In genomic region chr20:64119681-64120341, GRCh38 we compare ENCODE assay signal across 9 cellular contexts. TPM values are rescaled to one million over a fixed set of nuclear protein-coding genes. Genes with fewer than 3 reads are reported as not detected.
DNase-seq lines count a peak whose midpoint lies in the region; ATAC-seq and TF ChIP-seq lines count a peak whose summit lies in the region.
"Had no signal": no experiment of that assay in that cellular context is flagged by ENCODE, and none has a peak within 500 bp of the region (broad histone marks: within the 10 kb centered on the region; RNA-seq: fewer than 3 reads in every experiment).

No MANE protein-coding gene starts in this region.

- H3K9me3 ChIP-seq in neural progenitor cell (ENCODE audit: low read depth) = no peaks in the 10 kb centered on the region

- peaks cover 9% of the 10 kb centered on the region for H3K4me1 Mint-ChIP-seq in T-helper 1 cell treated with Interleukin-12 subunit alpha and Interleukin-12 subunit beta and Interleukin-4 antibody, amounts not matched to agents 30 μg/mL and 1 μg/mL, for 36 hours (ENCODE audit: low read depth)
- peaks cover 9% of the 10 kb centered on the region for H3K4me1 Mint-ChIP-seq in activated CD8-positive, alpha-beta T cell treated with anti-CD3 and anti-CD28 coated beads for 36 hours (ENCODE audit: low read depth)
- H3K4me1 Mint-ChIP-seq in stimulated activated memory B cell treated with anti-CD40 and anti-IgM and Interleukin-4, amounts not matched to agents 10 μg/mL and 1 μg/mL and 100 μg/mL, for 72 hours = peaks cover 14% of the 10 kb centered on the region
- peaks cover 5% of the 10 kb centered on the region for H3K4me1 Mint-ChIP-seq in neural progenitor cell

- peaks cover 14% of the 10 kb centered on the region for H3K27me3 Mint-ChIP-seq in T-helper 1 cell treated with Interleukin-12 subunit alpha and Interleukin-12 subunit beta and Interleukin-4 antibody, amounts not matched to agents 30 μg/mL and 1 μg/mL, for 36 hours (ENCODE audit: low read depth)
- H3K27me3 Mint-ChIP-seq in activated CD8-positive, alpha-beta T cell treated with anti-CD3 and anti-CD28 coated beads for 36 hours = peaks cover 7% of the 10 kb centered on the region
- peaks cover 9% of the 10 kb centered on the region for H3K27me3 Mint-ChIP-seq in stimulated activated memory B cell treated with anti-CD40 and anti-IgM and Interleukin-4, amounts not matched to agents 10 μg/mL and 1 μg/mL and 100 μg/mL, for 72 hours
- peaks cover 23% of the 10 kb centered on the region for H3K27me3 Mint-ChIP-seq in neural progenitor cell (ENCODE audit: insufficient read depth, low read depth)

- no peaks in the 10 kb centered on the region for H3K9me3 Mint-ChIP-seq in T-helper 1 cell treated with Interleukin-12 subunit alpha and Interleukin-12 subunit beta and Interleukin-4 antibody, amounts not matched to agents 30 μg/mL and 1 μg/mL, for 36 hours
- H3K9me3 Mint-ChIP-seq in activated CD8-positive, alpha-beta T cell treated with anti-CD3 and anti-CD28 coated beads for 36 hours = no peaks in the 10 kb centered on the region
- no peaks in the 10 kb centered on the region for H3K9me3 Mint-ChIP-seq in stimulated activated memory B cell treated with anti-CD40 and anti-IgM and Interleukin-4, amounts not matched to agents 10 μg/mL and 1 μg/mL and 100 μg/mL, for 72 hours
- H3K9me3 Mint-ChIP-seq in neural progenitor cell = peaks cover 6% of the 10 kb centered on the region

- no peak overlapping the region for H3K27ac ChIP-seq in neural progenitor cell

- no peaks in the 10 kb centered on the region for H3K4me1 ChIP-seq in neural progenitor cell

- no peaks in the 10 kb centered on the region for H4K20me1 ChIP-seq in neural progenitor cell (ENCODE audit: low read depth)

- H3K4me2 ChIP-seq in neural progenitor cell = no peak overlapping the region

- no peak for TF ChIP-seq CTCF in activated CD8-positive, alpha-beta T cell treated with anti-CD3 and anti-CD28 coated beads for 36 hours (IDR thresholded peaks at IDR 0.05)
- no peak for TF ChIP-seq CTCF in neural progenitor cell (IDR thresholded peaks at IDR 0.05)

- H3F3A ChIP-seq in neural progenitor cell (ENCODE audit: low read depth) = no peaks in the 10 kb centered on the region

- ATAC-seq in activated CD8-positive, alpha-beta T cell treated with anti-CD3 and anti-CD28 coated beads for 36 hours = peak; percentile 17
- ATAC-seq in left ventricle myocardium superior = no peak
- ATAC-seq in stimulated activated memory B cell treated with anti-CD40 and anti-IgM and Interleukin-4, amounts not matched to agents 10 μg/mL and 1 μg/mL and 100 μg/mL, for 72 hours = peak; percentile 13
- ATAC-seq in GM21619 (IDR thresholded peaks at IDR 0.05; ENCODE audit: unreplicated experiment) = no peak

- no peak overlapping the region for H3K4me3 ChIP-seq in neural progenitor cell

- POLR2A ChIA-PET in activated CD8-positive, alpha-beta T cell treated with anti-CD3 and anti-CD28 coated beads for 36 hours (lab: Charles Lee) = interaction anchor here (0.8 to 1.6 kb wide), 4 partner anchors 17 to 136 kb away, joined by 3 to 4 read pairs (median 3); partner anchors contain the start of gene LKAAEAR1

- H2AFZ ChIP-seq in neural progenitor cell (replicated peaks) = no peak overlapping the region

- no peak overlapping the region for H3K27ac Mint-ChIP-seq in T-helper 1 cell treated with Interleukin-12 subunit alpha and Interleukin-12 subunit beta and Interleukin-4 antibody, amounts not matched to agents 30 μg/mL and 1 μg/mL, for 36 hours
- H3K27ac Mint-ChIP-seq in activated CD8-positive, alpha-beta T cell treated with anti-CD3 and anti-CD28 coated beads for 36 hours = peak overlapping the region; percentile 80
- peak overlapping the region; percentile 87 for H3K27ac Mint-ChIP-seq in stimulated activated memory B cell treated with anti-CD40 and anti-IgM and Interleukin-4, amounts not matched to agents 10 μg/mL and 1 μg/mL and 100 μg/mL, for 72 hours
- no peak overlapping the region for H3K27ac Mint-ChIP-seq in neural progenitor cell

- DNase-seq in T-helper 1 cell = no peak
- peak; percentile 15 for DNase-seq in activated CD8-positive, alpha-beta T cell treated with anti-CD3 and anti-CD28 coated beads for 36 hours
- DNase-seq in left ventricle myocardium superior = peak; percentile 24
- DNase-seq in neural progenitor cell (ENCODE audit: low spot score) = no peak
- DNase-seq in NCI-H2081 (lab: John Stamatoyannopoulos, UW) = no peak

- peaks cover 32% of the 10 kb centered on the region for H3K27me3 ChIP-seq in neural progenitor cell

- H3K9ac ChIP-seq in neural progenitor cell = no peak overlapping the region

- no peaks in the 10 kb centered on the region for H3K79me2 ChIP-seq in neural progenitor cell (ENCODE audit: low read depth)

- intact Hi-C loops in activated CD8-positive, alpha-beta T cell treated with anti-CD3 and anti-CD28 coated beads for 36 hours (cut with micrococcal nuclease) = loop anchor here (5.0 kb wide), 1 partner anchor 38 kb away; the partner anchor contains the start of genes LKAAEAR1 and OPRL1
- intact Hi-C loops in left ventricle myocardium superior (cut with micrococcal nuclease) = no loop called here

- H3K36me3 Mint-ChIP-seq in T-helper 1 cell treated with Interleukin-12 subunit alpha and Interleukin-12 subunit beta and Interleukin-4 antibody, amounts not matched to agents 30 μg/mL and 1 μg/mL, for 36 hours (ENCODE audit: low read depth) = no peaks in the 10 kb centered on the region
- no peaks in the 10 kb centered on the region for H3K36me3 Mint-ChIP-seq in activated CD8-positive, alpha-beta T cell treated with anti-CD3 and anti-CD28 coated beads for 36 hours (ENCODE audit: low read depth)
- H3K36me3 Mint-ChIP-seq in stimulated activated memory B cell treated with anti-CD40 and anti-IgM and Interleukin-4, amounts not matched to agents 10 μg/mL and 1 μg/mL and 100 μg/mL, for 72 hours = no peaks in the 10 kb centered on the region
- no peaks in the 10 kb centered on the region for H3K36me3 Mint-ChIP-seq in neural progenitor cell

- CTCF ChIA-PET in activated CD8-positive, alpha-beta T cell treated with anti-CD3 and anti-CD28 coated beads for 36 hours (lab: Charles Lee) = interaction anchor here (0.6 to 4.2 kb wide), 24 partner anchors 9 to 623 kb away, joined by 3 to 61 read pairs (median 4); partner anchors contain the start of genes C20orf204, LKAAEAR1, NPBWR2 and OPRL1

- H3K36me3 ChIP-seq in neural progenitor cell = no peaks in the 10 kb centered on the region

- H3K4me3 Mint-ChIP-seq in T-helper 1 cell treated with Interleukin-12 subunit alpha and Interleukin-12 subunit beta and Interleukin-4 antibody, amounts not matched to agents 30 μg/mL and 1 μg/mL, for 36 hours = peak overlapping the region; percentile 8
- H3K4me3 Mint-ChIP-seq in activated CD8-positive, alpha-beta T cell treated with anti-CD3 and anti-CD28 coated beads for 36 hours = peak overlapping the region; percentile 51
- H3K4me3 Mint-ChIP-seq in stimulated activated memory B cell treated with anti-CD40 and anti-IgM and Interleukin-4, amounts not matched to agents 10 μg/mL and 1 μg/mL and 100 μg/mL, for 72 hours = peak overlapping the region; percentile 75
- no peak overlapping the region for H3K4me3 Mint-ChIP-seq in neural progenitor cell

RNA-seq across cellular contexts. Expression of gene NPBWR2, which starts 12.4 kb away (rescaled TPM):
- total RNA-seq in activated CD8-positive, alpha-beta T cell treated with anti-CD3 and anti-CD28 coated beads for 36 hours = not detected
- total RNA-seq in left ventricle myocardium superior = not detected
- total RNA-seq in neural progenitor cell (ENCODE audit: low replicate concordance) = not detected in 2 replicates
- total RNA-seq: A673 had no signal

RNA-seq across cellular contexts. Expression of gene LKAAEAR1, which starts 35.6 kb away (rescaled TPM):
- total RNA-seq in activated CD8-positive, alpha-beta T cell treated with anti-CD3 and anti-CD28 coated beads for 36 hours = under 1 TPM; 0.43 TPM
- not detected for total RNA-seq in left ventricle myocardium superior
- 0.99 TPM in 1 of 2 replicates, not detected in the other for total RNA-seq in neural progenitor cell (ENCODE audit: low replicate concordance)

RNA-seq across cellular contexts. Expression of gene OPRL1, which starts 39.9 kb away (rescaled TPM):
- under 1 TPM; 0.61 to 0.63 TPM for total RNA-seq in activated CD8-positive, alpha-beta T cell treated with anti-CD3 and anti-CD28 coated beads for 36 hours
- total RNA-seq in left ventricle myocardium superior = 0.27 TPM
- total RNA-seq in neural progenitor cell (ENCODE audit: low replicate concordance) = 1.3 and 3.3 TPM in 2 replicates

RNA-seq across cellular contexts. Expression of gene RGS19, which starts 40.5 kb away (rescaled TPM):
- 10 to 100 TPM; 42.5 to 44.1 TPM for total RNA-seq in activated CD8-positive, alpha-beta T cell treated with anti-CD3 and anti-CD28 coated beads for 36 hours
- total RNA-seq in left ventricle myocardium superior = 5.4 TPM
- 2.0 and 11.0 TPM in 2 replicates for total RNA-seq in neural progenitor cell (ENCODE audit: low replicate concordance)

RNA-seq across cellular contexts. Expression of gene MYT1, which starts 44.4 kb away (rescaled TPM):
- total RNA-seq in activated CD8-positive, alpha-beta T cell treated with anti-CD3 and anti-CD28 coated beads for 36 hours = not detected
- total RNA-seq in left ventricle myocardium superior (0.20 TPM), neural progenitor cell (ENCODE audit: low replicate concordance) (1.2 and 1.5 TPM in 2 replicates)
- total RNA-seq: A673 had no signal

Comparison
In these comparisons a context has a peak if more than half of its experiments do, and no peak if none do; other contexts are left out.
1. H3K27ac Mint-ChIP-seq: peak in activated CD8-positive, alpha-beta T cell treated with anti-CD3 and anti-CD28 coated beads for 36 hours (single experiment) and stimulated activated memory B cell treated with anti-CD40 and anti-IgM and Interleukin-4, amounts not matched to agents 10 μg/mL and 1 μg/mL and 100 μg/mL, for 72 hours (single experiment); none in T-helper 1 cell treated with Interleukin-12 subunit alpha and Interleukin-12 subunit beta and Interleukin-4 antibody, amounts not matched to agents 30 μg/mL and 1 μg/mL, for 36 hours (single experiment) and neural progenitor cell (single experiment).
2. DNase-seq: peak in activated CD8-positive, alpha-beta T cell treated with anti-CD3 and anti-CD28 coated beads for 36 hours (single experiment) and left ventricle myocardium superior (single experiment); none in T-helper 1 cell (0 of 5), neural progenitor cell (single experiment) and NCI-H2081 (0 of 2).
3. ATAC-seq: peak in activated CD8-positive, alpha-beta T cell treated with anti-CD3 and anti-CD28 coated beads for 36 hours (single experiment) and stimulated activated memory B cell treated with anti-CD40 and anti-IgM and Interleukin-4, amounts not matched to agents 10 μg/mL and 1 μg/mL and 100 μg/mL, for 72 hours (single experiment); none in left ventricle myocardium superior (single experiment) and GM21619 (single experiment).